ENCODE assay signal across 28 cellular contexts in the genomic region with DNA sequence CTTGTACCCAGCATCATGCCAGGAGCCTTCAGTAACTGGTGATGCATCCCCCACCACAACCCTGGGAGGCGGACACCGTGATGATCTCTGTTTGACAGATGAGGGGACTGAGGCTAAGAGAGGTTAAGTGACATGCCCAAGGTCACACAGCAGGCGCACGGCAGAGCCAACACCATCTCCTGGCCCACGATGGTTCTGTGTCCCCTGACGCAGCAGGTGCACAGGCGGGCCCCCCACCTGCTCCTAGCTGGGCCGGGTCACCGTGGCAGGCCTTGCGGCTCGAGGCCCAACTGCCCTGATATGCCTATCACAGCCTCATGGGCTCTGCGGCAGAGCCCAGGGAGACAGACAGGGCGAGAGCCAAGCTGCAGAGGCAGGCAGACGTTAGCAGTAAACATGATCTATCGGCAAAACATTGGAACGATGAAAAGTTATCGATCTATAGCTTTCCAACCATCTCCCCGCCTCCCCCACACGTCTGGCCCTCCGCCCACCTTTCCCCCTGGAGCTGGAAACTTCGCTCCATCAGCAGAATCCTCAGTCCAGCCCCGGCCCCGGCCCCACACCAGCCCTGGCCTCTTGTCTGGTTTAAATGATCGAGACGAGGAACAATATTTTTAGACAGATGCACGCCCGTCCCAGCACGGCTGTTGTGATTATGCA.
"Had no signal": no experiment of that assay in that cellular context is flagged by ENCODE, and none has a peak within 500 bp of the region (broad histone marks: within the 10 kb centered on the region; RNA-seq: fewer than 3 reads in every experiment).

No MANE protein-coding gene starts in this region.

- H3K27me3 ChIP-seq: colonic mucosa, heart right ventricle, right atrium auricular region, testis had no signal

- H3K36me3 Mint-ChIP-seq: naive thymus-derived CD8-positive, alpha-beta T cell; stimulated activated memory B cell treated with anti-CD40 and anti-IgM and Interleukin-4, amounts not matched to agents 10 μg/mL and 1 μg/mL and 100 μg/mL, for 72 hours; type B pancreatic cell had no signal

- DNase-seq: colonic mucosa; effector CD8-positive, alpha-beta T cell; foreskin keratinocyte; heart right ventricle; hippocampal formation; kidney glomerular epithelial cell; left colon; left ventricle myocardium inferior; lower lobe of right lung; naive thymus-derived CD8-positive, alpha-beta T cell; nephron progenitor cell; sigmoid colon; stimulated activated CD4-positive, alpha-beta T cell treated with anti-CD3 and anti-CD28 coated beads, Interleukin-2, amount 100 ng/mL, for 24 hours; stimulated activated CD4-positive, alpha-beta T cell treated with anti-CD3 and anti-CD28 coated beads, Interleukin-4, amount 100 ng/mL, for 24 hours; stimulated activated naive CD8-positive, alpha-beta T cell treated with anti-CD3 and anti-CD28 coated beads, Interleukin-15, Interleukin-2, amounts not matched to agents 100 U/mL and 50 U/mL, for 24 hours; substantia nigra; testis; tibial artery had no signal

- H3K27ac Mint-ChIP-seq: dendritic cell treated with granulocyte-macrophage colony-stimulating factor and Interleukin-4, amounts not matched to agents 40 ng/mL and 50 ng/mL, for 4 days; nephron progenitor cell; stimulated activated memory B cell treated with anti-CD40 and anti-IgM and Interleukin-4, amounts not matched to agents 10 μg/mL and 1 μg/mL and 100 μg/mL, for 72 hours; type B pancreatic cell had no signal

- H3K27ac ChIP-seq: colonic mucosa, esophagus muscularis mucosa, foreskin keratinocyte, gastroesophageal sphincter, heart right ventricle, left ventricle myocardium inferior, lower lobe of right lung, neutrophil, prostate gland, right atrium auricular region, sigmoid colon, testis, tibial artery had no signal

- ATAC-seq: foreskin keratinocyte; gastroesophageal sphincter; heart right ventricle; left colon; lower lobe of right lung; naive thymus-derived CD8-positive, alpha-beta T cell; stimulated activated memory B cell treated with anti-CD40 and anti-IgM and Interleukin-4, amounts not matched to agents 10 μg/mL and 1 μg/mL and 100 μg/mL, for 72 hours; stimulated activated naive CD8-positive, alpha-beta T cell treated with anti-CD3 and anti-CD28 coated beads, Interleukin-15, Interleukin-2, amounts not matched to agents 100 U/mL and 50 U/mL, for 24 hours had no signal

- FAIRE-seq: endothelial cell of umbilical vein, islet of Langerhans had no signal

- H3K4me3 ChIP-seq: colonic mucosa, esophagus muscularis mucosa, gastroesophageal sphincter, heart right ventricle, left ventricle myocardium inferior, lower lobe of right lung, prostate gland, right atrium auricular region, sigmoid colon, testis, tibial artery had no signal

- H3K9me3 ChIP-seq: colonic mucosa, esophagus muscularis mucosa, lower lobe of right lung, neutrophil, prostate gland, right atrium auricular region, sigmoid colon, testis had no signal

- H3K4me3 Mint-ChIP-seq: dendritic cell treated with granulocyte-macrophage colony-stimulating factor and Interleukin-4, amounts not matched to agents 40 ng/mL and 50 ng/mL, for 4 days; nephron progenitor cell; stimulated activated memory B cell treated with anti-CD40 and anti-IgM and Interleukin-4, amounts not matched to agents 10 μg/mL and 1 μg/mL and 100 μg/mL, for 72 hours; type B pancreatic cell had no signal

- H3K9me3 Mint-ChIP-seq: dendritic cell treated with granulocyte-macrophage colony-stimulating factor and Interleukin-4, amounts not matched to agents 40 ng/mL and 50 ng/mL, for 4 days; stimulated activated memory B cell treated with anti-CD40 and anti-IgM and Interleukin-4, amounts not matched to agents 10 μg/mL and 1 μg/mL and 100 μg/mL, for 72 hours; type B pancreatic cell had no signal

- H3K36me3 ChIP-seq: colonic mucosa, esophagus muscularis mucosa, gastroesophageal sphincter, left ventricle myocardium inferior, lower lobe of right lung, neutrophil, prostate gland, right atrium auricular region, sigmoid colon, tibial artery had no signal

- H3K4me1 ChIP-seq: colonic mucosa, esophagus muscularis mucosa, foreskin keratinocyte, gastroesophageal sphincter, lower lobe of right lung, prostate gland, right atrium auricular region, sigmoid colon, testis, tibial artery had no signal
